1 cellular context compared by ENCODE assay signal in the genomic region with DNA sequence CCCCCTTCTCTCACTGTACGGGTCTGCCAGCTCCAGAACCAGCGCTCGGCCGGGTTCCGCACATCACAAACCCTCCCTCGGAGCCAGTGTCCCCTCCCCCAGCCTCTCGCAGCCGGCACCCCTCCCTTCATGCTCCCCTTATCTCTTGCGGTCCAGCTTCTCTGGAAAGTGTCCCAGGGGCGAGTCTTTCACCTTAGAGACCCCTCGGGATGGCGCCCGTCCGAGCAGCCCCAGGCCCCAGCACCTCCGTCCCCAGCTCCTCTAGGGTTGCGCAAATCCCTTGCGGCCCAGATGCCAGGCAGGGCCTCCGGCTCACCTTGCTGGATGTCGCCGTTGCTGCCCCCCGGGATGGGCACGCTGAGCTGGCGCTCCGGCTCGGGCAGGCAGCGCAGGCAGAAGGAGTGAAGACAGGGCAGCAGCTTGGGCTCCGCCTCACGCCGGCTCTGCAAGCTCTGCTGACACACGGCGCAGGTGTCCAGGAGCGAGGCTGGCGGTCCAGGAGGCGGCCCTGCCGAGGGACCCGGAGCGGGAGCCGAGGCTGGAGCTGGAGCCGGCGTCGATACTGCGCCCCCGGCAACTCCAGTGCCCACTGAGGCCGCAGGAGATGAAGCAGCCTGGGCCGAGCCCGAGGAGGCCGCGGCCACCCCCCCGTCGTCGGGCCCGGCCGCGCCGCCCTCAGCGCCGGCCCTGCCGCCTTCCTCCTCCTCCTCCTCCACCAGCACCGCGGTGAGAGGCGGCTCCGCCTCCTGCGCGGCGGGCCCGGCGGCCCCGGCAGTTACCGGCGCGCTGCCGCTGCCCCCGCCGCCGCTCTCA.
TF ChIP-seq lines count a peak whose summit lies in the region.

No MANE protein-coding gene starts in this region.

TF ChIP-seq in K562, 482 proteins besides CTCF, POLR2A, EP300 and RAD21 (continued from another document and continues in another):
- TF ChIP-seq BHLHE40 (IDR thresholded peaks at IDR 0.05; ENCODE audit: low read length) (0 out of 2 replicates have a peak, but pooled peaks have one; percentile 27), TAF7 (tag; IDR thresholded peaks at IDR 0.05) (no peak), PURB (CRISPR knock-in tag; IDR thresholded peaks at IDR 0.05; ENCODE audit: low read depth) (no peak), BCOR (IDR thresholded peaks at IDR 0.05) (peak; percentile 66; the same call in 1 of the 2 replicates), PHTF2 (CRISPR knock-in tag; IDR thresholded peaks at IDR 0.05) (no peak), BCL6 (CRISPR knock-in tag; IDR thresholded peaks at IDR 0.05) (no peak), MTA2 (IDR thresholded peaks at IDR 0.05; ENCODE audit: low read depth) (peak; percentile 48; the same call in 1 of the 2 replicates), FOXJ2 (tag; IDR thresholded peaks at IDR 0.05) (no peak), ZNF24 (IDR thresholded peaks at IDR 0.05) (no peak), PHF8 (IDR thresholded peaks at IDR 0.05; ENCODE audit: borderline replicate concordance, low read length) (peak; percentile 74; the same call in 1 of the 2 replicates), BRD4 (IDR thresholded peaks at IDR 0.05) (no peak), EP400 (IDR thresholded peaks at IDR 0.05) (peak; percentile 44; the same call in 1 of the 2 replicates), RBM22 (IDR thresholded peaks at IDR 0.05; ENCODE audit: low read depth, low read length, poor library complexity, severe bottlenecking) (peak; percentile 35), PCBP2 (IDR thresholded peaks at IDR 0.05; ENCODE audit: low read depth, low read length, poor library complexity, severe bottlenecking) (no peak), KAT7 (CRISPR knock-in tag; IDR thresholded peaks at IDR 0.05; ENCODE audit: borderline replicate concordance) (peak; percentile 24; the same call in 1 of the 2 replicates), C11orf30 (IDR thresholded peaks at IDR 0.05; ENCODE audit: low read depth) (no peak)
- TF ChIP-seq, protein P1, sequence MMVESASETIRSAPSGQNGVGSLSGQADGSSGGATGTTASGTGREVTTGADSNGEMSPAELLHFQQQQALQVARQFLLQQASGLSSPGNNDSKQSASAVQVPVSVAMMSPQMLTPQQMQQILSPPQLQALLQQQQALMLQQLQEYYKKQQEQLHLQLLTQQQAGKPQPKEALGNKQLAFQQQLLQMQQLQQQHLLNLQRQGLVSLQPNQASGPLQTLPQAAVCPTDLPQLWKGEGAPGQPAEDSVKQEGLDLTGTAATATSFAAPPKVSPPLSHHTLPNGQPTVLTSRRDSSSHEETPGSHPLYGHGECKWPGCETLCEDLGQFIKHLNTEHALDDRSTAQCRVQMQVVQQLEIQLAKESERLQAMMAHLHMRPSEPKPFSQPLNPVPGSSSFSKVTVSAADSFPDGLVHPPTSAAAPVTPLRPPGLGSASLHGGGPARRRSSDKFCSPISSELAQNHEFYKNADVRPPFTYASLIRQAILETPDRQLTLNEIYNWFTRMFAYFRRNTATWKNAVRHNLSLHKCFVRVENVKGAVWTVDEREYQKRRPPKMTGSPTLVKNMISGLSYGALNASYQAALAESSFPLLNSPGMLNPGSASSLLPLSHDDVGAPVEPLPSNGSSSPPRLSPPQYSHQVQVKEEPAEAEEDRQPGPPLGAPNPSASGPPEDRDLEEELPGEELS (CRISPR knock-in tag; IDR thresholded peaks at IDR 0.05; ENCODE audit: borderline replicate concordance) = no peak; the same call in 1 of the 2 replicates
- TF ChIP-seq, protein P2, sequence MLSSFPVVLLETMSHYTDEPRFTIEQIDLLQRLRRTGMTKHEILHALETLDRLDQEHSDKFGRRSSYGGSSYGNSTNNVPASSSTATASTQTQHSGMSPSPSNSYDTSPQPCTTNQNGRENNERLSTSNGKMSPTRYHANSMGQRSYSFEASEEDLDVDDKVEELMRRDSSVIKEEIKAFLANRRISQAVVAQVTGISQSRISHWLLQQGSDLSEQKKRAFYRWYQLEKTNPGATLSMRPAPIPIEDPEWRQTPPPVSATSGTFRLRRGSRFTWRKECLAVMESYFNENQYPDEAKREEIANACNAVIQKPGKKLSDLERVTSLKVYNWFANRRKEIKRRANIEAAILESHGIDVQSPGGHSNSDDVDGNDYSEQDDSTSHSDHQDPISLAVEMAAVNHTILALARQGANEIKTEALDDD (IDR thresholded peaks at IDR 0.05) = no peak
- TF ChIP-seq, protein P3, sequence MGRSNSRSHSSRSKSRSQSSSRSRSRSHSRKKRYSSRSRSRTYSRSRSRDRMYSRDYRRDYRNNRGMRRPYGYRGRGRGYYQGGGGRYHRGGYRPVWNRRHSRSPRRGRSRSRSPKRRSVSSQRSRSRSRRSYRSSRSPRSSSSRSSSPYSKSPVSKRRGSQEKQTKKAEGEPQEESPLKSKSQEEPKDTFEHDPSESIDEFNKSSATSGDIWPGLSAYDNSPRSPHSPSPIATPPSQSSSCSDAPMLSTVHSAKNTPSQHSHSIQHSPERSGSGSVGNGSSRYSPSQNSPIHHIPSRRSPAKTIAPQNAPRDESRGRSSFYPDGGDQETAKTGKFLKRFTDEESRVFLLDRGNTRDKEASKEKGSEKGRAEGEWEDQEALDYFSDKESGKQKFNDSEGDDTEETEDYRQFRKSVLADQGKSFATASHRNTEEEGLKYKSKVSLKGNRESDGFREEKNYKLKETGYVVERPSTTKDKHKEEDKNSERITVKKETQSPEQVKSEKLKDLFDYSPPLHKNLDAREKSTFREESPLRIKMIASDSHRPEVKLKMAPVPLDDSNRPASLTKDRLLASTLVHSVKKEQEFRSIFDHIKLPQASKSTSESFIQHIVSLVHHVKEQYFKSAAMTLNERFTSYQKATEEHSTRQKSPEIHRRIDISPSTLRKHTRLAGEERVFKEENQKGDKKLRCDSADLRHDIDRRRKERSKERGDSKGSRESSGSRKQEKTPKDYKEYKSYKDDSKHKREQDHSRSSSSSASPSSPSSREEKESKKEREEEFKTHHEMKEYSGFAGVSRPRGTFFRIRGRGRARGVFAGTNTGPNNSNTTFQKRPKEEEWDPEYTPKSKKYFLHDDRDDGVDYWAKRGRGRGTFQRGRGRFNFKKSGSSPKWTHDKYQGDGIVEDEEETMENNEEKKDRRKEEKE (IDR thresholded peaks at IDR 0.05; ENCODE audit: borderline replicate concordance in 1 of 2, control insufficient read depth in 1 of 2, low read depth in 2 of 2, low read length in 1 of 2) = no peak
- TF ChIP-seq, protein P4, sequence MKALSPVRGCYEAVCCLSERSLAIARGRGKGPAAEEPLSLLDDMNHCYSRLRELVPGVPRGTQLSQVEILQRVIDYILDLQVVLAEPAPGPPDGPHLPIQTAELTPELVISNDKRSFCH (CRISPR knock-in tag; IDR thresholded peaks at IDR 0.05) = no peak
- TF ChIP-seq, protein P4 (tag; IDR thresholded peaks at IDR 0.05) = no peak; the same call in 1 of the 2 replicates
- TF ChIP-seq, protein P5, sequence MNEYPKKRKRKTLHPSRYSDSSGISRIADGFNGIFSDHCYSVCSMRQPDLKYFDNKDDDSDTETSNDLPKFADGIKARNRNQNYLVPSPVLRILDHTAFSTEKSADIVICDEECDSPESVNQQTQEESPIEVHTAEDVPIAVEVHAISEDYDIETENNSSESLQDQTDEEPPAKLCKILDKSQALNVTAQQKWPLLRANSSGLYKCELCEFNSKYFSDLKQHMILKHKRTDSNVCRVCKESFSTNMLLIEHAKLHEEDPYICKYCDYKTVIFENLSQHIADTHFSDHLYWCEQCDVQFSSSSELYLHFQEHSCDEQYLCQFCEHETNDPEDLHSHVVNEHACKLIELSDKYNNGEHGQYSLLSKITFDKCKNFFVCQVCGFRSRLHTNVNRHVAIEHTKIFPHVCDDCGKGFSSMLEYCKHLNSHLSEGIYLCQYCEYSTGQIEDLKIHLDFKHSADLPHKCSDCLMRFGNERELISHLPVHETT (CRISPR knock-in tag; conservative IDR thresholded peaks at IDR 0.05 in 1 of 2, IDR thresholded peaks at IDR 0.05 in 1 of 2) = no peak
- TF ChIP-seq, protein P6, sequence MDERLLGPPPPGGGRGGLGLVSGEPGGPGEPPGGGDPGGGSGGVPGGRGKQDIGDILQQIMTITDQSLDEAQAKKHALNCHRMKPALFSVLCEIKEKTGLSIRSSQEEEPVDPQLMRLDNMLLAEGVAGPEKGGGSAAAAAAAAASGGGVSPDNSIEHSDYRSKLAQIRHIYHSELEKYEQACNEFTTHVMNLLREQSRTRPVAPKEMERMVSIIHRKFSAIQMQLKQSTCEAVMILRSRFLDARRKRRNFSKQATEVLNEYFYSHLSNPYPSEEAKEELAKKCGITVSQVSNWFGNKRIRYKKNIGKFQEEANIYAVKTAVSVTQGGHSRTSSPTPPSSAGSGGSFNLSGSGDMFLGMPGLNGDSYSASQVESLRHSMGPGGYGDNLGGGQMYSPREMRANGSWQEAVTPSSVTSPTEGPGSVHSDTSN (CRISPR knock-in tag; IDR thresholded peaks at IDR 0.05; ENCODE audit: low read depth) = no peak
- TF ChIP-seq, protein P6 (tag; conservative IDR thresholded peaks at IDR 0.05; ENCODE audit: low read depth) = no peak
- TF ChIP-seq, protein P7, sequence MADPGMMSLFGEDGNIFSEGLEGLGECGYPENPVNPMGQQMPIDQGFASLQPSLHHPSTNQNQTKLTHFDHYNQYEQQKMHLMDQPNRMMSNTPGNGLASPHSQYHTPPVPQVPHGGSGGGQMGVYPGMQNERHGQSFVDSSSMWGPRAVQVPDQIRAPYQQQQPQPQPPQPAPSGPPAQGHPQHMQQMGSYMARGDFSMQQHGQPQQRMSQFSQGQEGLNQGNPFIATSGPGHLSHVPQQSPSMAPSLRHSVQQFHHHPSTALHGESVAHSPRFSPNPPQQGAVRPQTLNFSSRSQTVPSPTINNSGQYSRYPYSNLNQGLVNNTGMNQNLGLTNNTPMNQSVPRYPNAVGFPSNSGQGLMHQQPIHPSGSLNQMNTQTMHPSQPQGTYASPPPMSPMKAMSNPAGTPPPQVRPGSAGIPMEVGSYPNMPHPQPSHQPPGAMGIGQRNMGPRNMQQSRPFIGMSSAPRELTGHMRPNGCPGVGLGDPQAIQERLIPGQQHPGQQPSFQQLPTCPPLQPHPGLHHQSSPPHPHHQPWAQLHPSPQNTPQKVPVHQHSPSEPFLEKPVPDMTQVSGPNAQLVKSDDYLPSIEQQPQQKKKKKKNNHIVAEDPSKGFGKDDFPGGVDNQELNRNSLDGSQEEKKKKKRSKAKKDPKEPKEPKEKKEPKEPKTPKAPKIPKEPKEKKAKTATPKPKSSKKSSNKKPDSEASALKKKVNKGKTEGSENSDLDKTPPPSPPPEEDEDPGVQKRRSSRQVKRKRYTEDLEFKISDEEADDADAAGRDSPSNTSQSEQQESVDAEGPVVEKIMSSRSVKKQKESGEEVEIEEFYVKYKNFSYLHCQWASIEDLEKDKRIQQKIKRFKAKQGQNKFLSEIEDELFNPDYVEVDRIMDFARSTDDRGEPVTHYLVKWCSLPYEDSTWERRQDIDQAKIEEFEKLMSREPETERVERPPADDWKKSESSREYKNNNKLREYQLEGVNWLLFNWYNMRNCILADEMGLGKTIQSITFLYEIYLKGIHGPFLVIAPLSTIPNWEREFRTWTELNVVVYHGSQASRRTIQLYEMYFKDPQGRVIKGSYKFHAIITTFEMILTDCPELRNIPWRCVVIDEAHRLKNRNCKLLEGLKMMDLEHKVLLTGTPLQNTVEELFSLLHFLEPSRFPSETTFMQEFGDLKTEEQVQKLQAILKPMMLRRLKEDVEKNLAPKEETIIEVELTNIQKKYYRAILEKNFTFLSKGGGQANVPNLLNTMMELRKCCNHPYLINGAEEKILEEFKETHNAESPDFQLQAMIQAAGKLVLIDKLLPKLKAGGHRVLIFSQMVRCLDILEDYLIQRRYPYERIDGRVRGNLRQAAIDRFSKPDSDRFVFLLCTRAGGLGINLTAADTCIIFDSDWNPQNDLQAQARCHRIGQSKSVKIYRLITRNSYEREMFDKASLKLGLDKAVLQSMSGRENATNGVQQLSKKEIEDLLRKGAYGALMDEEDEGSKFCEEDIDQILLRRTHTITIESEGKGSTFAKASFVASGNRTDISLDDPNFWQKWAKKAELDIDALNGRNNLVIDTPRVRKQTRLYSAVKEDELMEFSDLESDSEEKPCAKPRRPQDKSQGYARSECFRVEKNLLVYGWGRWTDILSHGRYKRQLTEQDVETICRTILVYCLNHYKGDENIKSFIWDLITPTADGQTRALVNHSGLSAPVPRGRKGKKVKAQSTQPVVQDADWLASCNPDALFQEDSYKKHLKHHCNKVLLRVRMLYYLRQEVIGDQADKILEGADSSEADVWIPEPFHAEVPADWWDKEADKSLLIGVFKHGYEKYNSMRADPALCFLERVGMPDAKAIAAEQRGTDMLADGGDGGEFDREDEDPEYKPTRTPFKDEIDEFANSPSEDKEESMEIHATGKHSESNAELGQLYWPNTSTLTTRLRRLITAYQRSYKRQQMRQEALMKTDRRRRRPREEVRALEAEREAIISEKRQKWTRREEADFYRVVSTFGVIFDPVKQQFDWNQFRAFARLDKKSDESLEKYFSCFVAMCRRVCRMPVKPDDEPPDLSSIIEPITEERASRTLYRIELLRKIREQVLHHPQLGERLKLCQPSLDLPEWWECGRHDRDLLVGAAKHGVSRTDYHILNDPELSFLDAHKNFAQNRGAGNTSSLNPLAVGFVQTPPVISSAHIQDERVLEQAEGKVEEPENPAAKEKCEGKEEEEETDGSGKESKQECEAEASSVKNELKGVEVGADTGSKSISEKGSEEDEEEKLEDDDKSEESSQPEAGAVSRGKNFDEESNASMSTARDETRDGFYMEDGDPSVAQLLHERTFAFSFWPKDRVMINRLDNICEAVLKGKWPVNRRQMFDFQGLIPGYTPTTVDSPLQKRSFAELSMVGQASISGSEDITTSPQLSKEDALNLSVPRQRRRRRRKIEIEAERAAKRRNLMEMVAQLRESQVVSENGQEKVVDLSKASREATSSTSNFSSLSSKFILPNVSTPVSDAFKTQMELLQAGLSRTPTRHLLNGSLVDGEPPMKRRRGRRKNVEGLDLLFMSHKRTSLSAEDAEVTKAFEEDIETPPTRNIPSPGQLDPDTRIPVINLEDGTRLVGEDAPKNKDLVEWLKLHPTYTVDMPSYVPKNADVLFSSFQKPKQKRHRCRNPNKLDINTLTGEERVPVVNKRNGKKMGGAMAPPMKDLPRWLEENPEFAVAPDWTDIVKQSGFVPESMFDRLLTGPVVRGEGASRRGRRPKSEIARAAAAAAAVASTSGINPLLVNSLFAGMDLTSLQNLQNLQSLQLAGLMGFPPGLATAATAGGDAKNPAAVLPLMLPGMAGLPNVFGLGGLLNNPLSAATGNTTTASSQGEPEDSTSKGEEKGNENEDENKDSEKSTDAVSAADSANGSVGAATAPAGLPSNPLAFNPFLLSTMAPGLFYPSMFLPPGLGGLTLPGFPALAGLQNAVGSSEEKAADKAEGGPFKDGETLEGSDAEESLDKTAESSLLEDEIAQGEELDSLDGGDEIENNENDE (IDR thresholded peaks at IDR 0.05; ENCODE audit: low read depth, low read length) = no peak
- TF ChIP-seq, protein P8, sequence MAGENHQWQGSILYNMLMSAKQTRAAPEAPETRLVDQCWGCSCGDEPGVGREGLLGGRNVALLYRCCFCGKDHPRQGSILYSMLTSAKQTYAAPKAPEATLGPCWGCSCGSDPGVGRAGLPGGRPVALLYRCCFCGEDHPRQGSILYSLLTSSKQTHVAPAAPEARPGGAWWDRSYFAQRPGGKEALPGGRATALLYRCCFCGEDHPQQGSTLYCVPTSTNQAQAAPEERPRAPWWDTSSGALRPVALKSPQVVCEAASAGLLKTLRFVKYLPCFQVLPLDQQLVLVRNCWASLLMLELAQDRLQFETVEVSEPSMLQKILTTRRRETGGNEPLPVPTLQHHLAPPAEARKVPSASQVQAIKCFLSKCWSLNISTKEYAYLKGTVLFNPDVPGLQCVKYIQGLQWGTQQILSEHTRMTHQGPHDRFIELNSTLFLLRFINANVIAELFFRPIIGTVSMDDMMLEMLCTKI (IDR thresholded peaks at IDR 0.05; ENCODE audit: partially characterized antibody) = no peak
